Comparison of ENCODE assay signal across 8 cellular contexts in the genomic region with DNA sequence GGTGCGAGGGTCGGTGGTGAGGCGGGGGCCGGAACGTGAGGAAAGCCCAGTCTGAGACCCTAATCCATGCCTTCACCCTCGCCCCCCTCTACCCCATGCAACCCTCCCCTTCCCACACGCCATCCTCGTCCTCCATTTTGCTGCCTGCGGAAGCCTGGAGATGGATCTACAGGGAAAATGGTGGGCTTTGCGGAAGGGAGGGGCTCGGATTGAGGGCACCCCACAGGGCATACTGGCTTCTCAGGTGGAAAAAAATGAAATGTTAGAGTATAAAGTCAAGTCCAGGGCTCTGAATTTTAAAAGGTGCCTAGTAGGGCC. TPM values are rescaled to one million over a fixed set of nuclear protein-coding genes. Genes with fewer than 3 reads are reported as not detected.
DNase-seq lines count a peak whose midpoint lies in the region; ATAC-seq, FAIRE-seq and TF ChIP-seq lines count a peak whose summit lies in the region.

No MANE protein-coding gene starts in this region.

- H3K9me3 ChIP-seq in iPS-20b (ENCODE audit: insufficient read depth, low read depth, low read length) = no peaks in the 10 kb centered on the region

- ATAC-seq in HG02678 (IDR thresholded peaks at IDR 0.05; ENCODE audit: unreplicated experiment) (peak; percentile 2), GM18520 (IDR thresholded peaks at IDR 0.05; ENCODE audit: unreplicated experiment) (no peak)
- peak; percentile 16 for ATAC-seq in activated naive CD8-positive, alpha-beta T cell treated with anti-CD3 and anti-CD28 coated beads, Interleukin-2, amount 10 ng/mL, durations not matched to agents 7 days and 5 days (ENCODE audit: low read depth)
- ATAC-seq in stimulated activated effector memory CD8-positive, alpha-beta T cell treated with anti-CD3 and anti-CD28 coated beads, Interleukin-12 subunit alpha, Interleukin-12 subunit beta, amount 100 ng/mL, for 72 hours = no peak

- no peak for TF ChIP-seq CTCF in D721Med (IDR thresholded peaks at IDR 0.05; ENCODE audit: insufficient read depth, missing control alignments)

- peak overlapping the region; percentile 81 for H3K27ac Mint-ChIP-seq in activated naive CD8-positive, alpha-beta T cell treated with anti-CD3 and anti-CD28 coated beads, Interleukin-2, amount 10 ng/mL, durations not matched to agents 7 days and 5 days
- peak overlapping the region; percentile 71 for H3K27ac Mint-ChIP-seq in stimulated activated effector memory CD8-positive, alpha-beta T cell treated with anti-CD3 and anti-CD28 coated beads, Interleukin-12 subunit alpha, Interleukin-12 subunit beta, amount 100 ng/mL, for 72 hours

- FAIRE-seq in D721Med (lab: Jason Lieb, UNC) = no peak

- peak; percentile 11 for DNase-seq in CD1c-positive myeloid dendritic cell (ENCODE audit: extremely low spot score)
- DNase-seq in activated naive CD8-positive, alpha-beta T cell treated with anti-CD3 and anti-CD28 coated beads, Interleukin-2, amount 10 ng/mL, durations not matched to agents 7 days and 5 days = no peak
- DNase-seq in stimulated activated effector memory CD8-positive, alpha-beta T cell treated with anti-CD3 and anti-CD28 coated beads, Interleukin-12 subunit alpha, Interleukin-12 subunit beta, amount 100 ng/mL, for 72 hours (ENCODE audit: low spot score in 2 of 2) = no peak
- DNase-seq in NCI-H446 (lab: John Stamatoyannopoulos, UW) = no peak
- DNase-seq in D721Med (ENCODE audit: insufficient read length, low spot score) = no peak

- H3K4me3 Mint-ChIP-seq in activated naive CD8-positive, alpha-beta T cell treated with anti-CD3 and anti-CD28 coated beads, Interleukin-2, amount 10 ng/mL, durations not matched to agents 7 days and 5 days = peak overlapping the region; percentile 72
- peak overlapping the region; percentile 75 for H3K4me3 Mint-ChIP-seq in stimulated activated effector memory CD8-positive, alpha-beta T cell treated with anti-CD3 and anti-CD28 coated beads, Interleukin-12 subunit alpha, Interleukin-12 subunit beta, amount 100 ng/mL, for 72 hours

- H3K36me3 ChIP-seq in iPS-20b (ENCODE audit: insufficient read depth, low read depth, low read length) = peaks cover 13% of the 10 kb centered on the region

- no peaks in the 10 kb centered on the region for H3K27me3 Mint-ChIP-seq in activated naive CD8-positive, alpha-beta T cell treated with anti-CD3 and anti-CD28 coated beads, Interleukin-2, amount 10 ng/mL, durations not matched to agents 7 days and 5 days

- no peaks in the 10 kb centered on the region for H3K36me3 Mint-ChIP-seq in activated naive CD8-positive, alpha-beta T cell treated with anti-CD3 and anti-CD28 coated beads, Interleukin-2, amount 10 ng/mL, durations not matched to agents 7 days and 5 days
- peaks cover 5% of the 10 kb centered on the region for H3K36me3 Mint-ChIP-seq in stimulated activated effector memory CD8-positive, alpha-beta T cell treated with anti-CD3 and anti-CD28 coated beads, Interleukin-12 subunit alpha, Interleukin-12 subunit beta, amount 100 ng/mL, for 72 hours

- H3K4me1 Mint-ChIP-seq in activated naive CD8-positive, alpha-beta T cell treated with anti-CD3 and anti-CD28 coated beads, Interleukin-2, amount 10 ng/mL, durations not matched to agents 7 days and 5 days = peaks cover 9% of the 10 kb centered on the region
- H3K4me1 Mint-ChIP-seq in stimulated activated effector memory CD8-positive, alpha-beta T cell treated with anti-CD3 and anti-CD28 coated beads, Interleukin-12 subunit alpha, Interleukin-12 subunit beta, amount 100 ng/mL, for 72 hours = no peaks in the 10 kb centered on the region

- H3K4me3 ChIP-seq in iPS-20b (ENCODE audit: low read length) = peak overlapping the region; percentile 79

- H3K9ac ChIP-seq in iPS-20b (ENCODE audit: low read depth, low read length) = peak overlapping the region; percentile 91

- no peaks in the 10 kb centered on the region for H3K9me3 Mint-ChIP-seq in activated naive CD8-positive, alpha-beta T cell treated with anti-CD3 and anti-CD28 coated beads, Interleukin-2, amount 10 ng/mL, durations not matched to agents 7 days and 5 days
- H3K9me3 Mint-ChIP-seq in stimulated activated effector memory CD8-positive, alpha-beta T cell treated with anti-CD3 and anti-CD28 coated beads, Interleukin-12 subunit alpha, Interleukin-12 subunit beta, amount 100 ng/mL, for 72 hours = no peaks in the 10 kb centered on the region

- H3K4me1 ChIP-seq in iPS-20b (ENCODE audit: insufficient read depth, low read length) = peaks cover 5% of the 10 kb centered on the region; the same call in 1 of the 2 replicates

- H3K27me3 ChIP-seq in iPS-20b (ENCODE audit: insufficient read depth, low read length) = no peaks in the 10 kb centered on the region

- POLR2A ChIA-PET in activated naive CD8-positive, alpha-beta T cell treated with anti-CD3 and anti-CD28 coated beads, Interleukin-2, amount 10 ng/mL, durations not matched to agents 7 days and 5 days (lab: Charles Lee) = interaction anchor here (1.6 kb wide), 1 partner anchor 39 kb away, joined by 4 read pairs; the partner anchor contains the start of gene TCEAL8

- H3K27ac ChIP-seq in iPS-20b (ENCODE audit: low read length) = peak overlapping the region; percentile 79

RNA-seq across cellular contexts. Expression of gene BEX4, which starts 0.8 kb away (rescaled TPM):
- total RNA-seq in activated naive CD8-positive, alpha-beta T cell treated with anti-CD3 and anti-CD28 coated beads, Interleukin-2, amount 10 ng/mL, durations not matched to agents 7 days and 5 days = 10 to 100 TPM; 23.3 to 25.6 TPM

RNA-seq across cellular contexts. Expression of gene TCEAL8, which starts 39.2 kb away (rescaled TPM):
- total RNA-seq in activated naive CD8-positive, alpha-beta T cell treated with anti-CD3 and anti-CD28 coated beads, Interleukin-2, amount 10 ng/mL, durations not matched to agents 7 days and 5 days = 10 to 100 TPM; 37.3 to 38.3 TPM

Comparison
In these comparisons a context has a peak if more than half of its experiments do, and no peak if none do; other contexts are left out.
1. ATAC-seq: peak in HG02678 (single experiment) and activated naive CD8-positive, alpha-beta T cell treated with anti-CD3 and anti-CD28 coated beads, Interleukin-2, amount 10 ng/mL, durations not matched to agents 7 days and 5 days (single experiment); none in stimulated activated effector memory CD8-positive, alpha-beta T cell treated with anti-CD3 and anti-CD28 coated beads, Interleukin-12 subunit alpha, Interleukin-12 subunit beta, amount 100 ng/mL, for 72 hours (single experiment) and GM18520 (single experiment).